ENCODE assay signal across 8 cellular contexts in genomic region chr14:63896278-63896720, GRCh38. TPM values are rescaled to one million over a fixed set of nuclear protein-coding genes. Genes with fewer than 3 reads are reported as not detected.
DNase-seq lines count a peak whose midpoint lies in the region; ATAC-seq and TF ChIP-seq lines count a peak whose summit lies in the region.

No MANE protein-coding gene starts in this region.

- no peak for TF ChIP-seq CTCF in PC-3 (conservative IDR thresholded peaks at IDR 0.05; ENCODE audit: low read depth, low read length)
- no peak for TF ChIP-seq CTCF in fibroblast of pulmonary artery (IDR thresholded peaks at IDR 0.05; ENCODE audit: low read length, missing control alignments)
- TF ChIP-seq CTCF in psoas muscle (IDR thresholded peaks at IDR 0.05) = no peak

- BruUV-seq in PC-3 (replicated peaks; lab: Mats Ljungman, UMichigan) = no TSS peak

- peak overlapping the region; percentile 55 for H2AFZ ChIP-seq in PC-3 (ENCODE audit: low read length)

- no peaks in the 10 kb centered on the region for H3F3A ChIP-seq in PC-3 (ENCODE audit: low read length, unreplicated experiment)

- 42 to 49% (median 49%) methylated on average over 4 of the region's 4 CpGs for WGBS in psoas muscle, 3 donors

- peaks cover 4% of the 10 kb centered on the region for H3K36me3 Mint-ChIP-seq in activated naive CD4-positive, alpha-beta T cell treated with anti-CD3 and anti-CD28 coated beads for 36 hours (ENCODE audit: low read depth)

- CTCF ChIA-PET in PC-3 (lab: Charles Lee) = no interaction called here
- CTCF ChIA-PET in activated naive CD4-positive, alpha-beta T cell treated with anti-CD3 and anti-CD28 coated beads for 36 hours (lab: Charles Lee) = interaction anchor here (0.6 kb wide), 1 partner anchor 27 kb away, joined by 4 read pairs; no protein-coding TSS in a partner anchor

- H3K9me3 ChIP-seq in PC-3 (ENCODE audit: low read length) (no peaks in the 10 kb centered on the region), psoas muscle (no peaks in the 10 kb centered on the region)

- no peaks in the 10 kb centered on the region for H4K20me1 ChIP-seq in PC-3 (ENCODE audit: low read length)

- H3K4me3 ChIP-seq in PC-3 (ENCODE audit: low read length) (no peak overlapping the region; the same call in 1 of the 2 replicates), fibroblast of pulmonary artery (replicated peaks; ENCODE audit: low read depth, low read length) (no peak overlapping the region), psoas muscle (no peak overlapping the region)

- no peak overlapping the region for H3K27ac ChIP-seq in PC-3 (ENCODE audit: low read length)
- peak overlapping the region; percentile 11 for H3K27ac ChIP-seq in psoas muscle

- no peaks in the 10 kb centered on the region for H3K79me2 ChIP-seq in PC-3 (ENCODE audit: low read length)

- H3K27me3 Mint-ChIP-seq in activated naive CD4-positive, alpha-beta T cell treated with anti-CD3 and anti-CD28 coated beads for 36 hours (ENCODE audit: low read depth) = no peaks in the 10 kb centered on the region

- peaks cover 9% of the 10 kb centered on the region; the same call in 1 of the 2 replicates for H3K4me1 ChIP-seq in PC-3 (ENCODE audit: insufficient read depth, low read length)
- H3K4me1 ChIP-seq in psoas muscle = peaks cover 50% of the 10 kb centered on the region

- no peaks in the 10 kb centered on the region for H3K9me2 ChIP-seq in PC-3 (replicated peaks; ENCODE audit: low read length)

- intact Hi-C loops in PC-3 (cut with micrococcal nuclease) (no loop called here), psoas muscle (cut with DNase I) (loop anchor here in 1 of 2 donors (5.0 kb wide), 1 partner anchor 44 kb away; the partner anchor contains the start of gene SYNE2)
- intact Hi-C loops in activated naive CD4-positive, alpha-beta T cell treated with anti-CD3 and anti-CD28 coated beads for 36 hours (cut with micrococcal nuclease) = no loop called here

- ATAC-seq in PC-3 = peak; percentile 91
- ATAC-seq in psoas muscle = peak in 3 of 4 donors; percentile 32 to 49 (median 34)
- no peak for ATAC-seq in HG03025 (IDR thresholded peaks at IDR 0.05; ENCODE audit: low FRiP score, unreplicated experiment)
- ATAC-seq in GM18505 (IDR thresholded peaks at IDR 0.05; ENCODE audit: unreplicated experiment) = no peak
- ATAC-seq in HG03139 (IDR thresholded peaks at IDR 0.05; ENCODE audit: unreplicated experiment) = no peak

- H3K4me3 Mint-ChIP-seq in activated naive CD4-positive, alpha-beta T cell treated with anti-CD3 and anti-CD28 coated beads for 36 hours = no peak overlapping the region

- no peaks in the 10 kb centered on the region for H3K27me3 ChIP-seq in PC-3 (ENCODE audit: low read length)
- H3K27me3 ChIP-seq in psoas muscle (ENCODE audit: insufficient read depth in 3 of 3, low read length in 2 of 3) = no peaks in the 10 kb centered on the region

- no peak for TF ChIP-seq POLR2A in GM18505 (IDR thresholded peaks at IDR 0.05; ENCODE audit: borderline replicate concordance, extremely low read depth, insufficient read depth, insufficient read length)

- DNase-seq in DMS53 (lab: John Stamatoyannopoulos, UW) (peak; percentile 52), PC-3 (peak; percentile 73), fibroblast of pulmonary artery (ENCODE audit: low read depth) (peak; percentile 99), psoas muscle (peak in 1 of 2 donors; percentile 37)
- no peak for DNase-seq in activated naive CD4-positive, alpha-beta T cell treated with anti-CD3 and anti-CD28 coated beads for 36 hours

- H3K9me3 Mint-ChIP-seq in activated naive CD4-positive, alpha-beta T cell treated with anti-CD3 and anti-CD28 coated beads for 36 hours = no peaks in the 10 kb centered on the region

- POLR2A ChIA-PET in PC-3 (lab: Charles Lee; ENCODE audit: unreplicated experiment) = no interaction called here

- H3K9ac ChIP-seq in PC-3 (ENCODE audit: low read length) = no peak overlapping the region

- H3K4me1 Mint-ChIP-seq in activated naive CD4-positive, alpha-beta T cell treated with anti-CD3 and anti-CD28 coated beads for 36 hours (ENCODE audit: low read depth) = peaks cover 18% of the 10 kb centered on the region

- no peak overlapping the region for H3K27ac Mint-ChIP-seq in activated naive CD4-positive, alpha-beta T cell treated with anti-CD3 and anti-CD28 coated beads for 36 hours

- H3K4me2 ChIP-seq in PC-3 (ENCODE audit: low read length) = peak overlapping the region; percentile 47

- H3K36me3 ChIP-seq in PC-3 (ENCODE audit: low read depth, low read length) (no peaks in the 10 kb centered on the region), psoas muscle (ENCODE audit: insufficient read depth in 1 of 2, low read depth in 1 of 2) (no peaks in the 10 kb centered on the region)

RNA-seq across cellular contexts. Expression of gene SYNE2, which starts 43.5 kb away (rescaled TPM):
- total RNA-seq in PC-3 (2014; rRNA removed) = 16.0 and 20.7 TPM in 2 replicates
- 100 to 1,000 TPM in 3 of 4 donors, 10 to 100 TPM in 1; 78.3 to 239 (median 152) TPM for total RNA-seq in psoas muscle
- 100 to 1,000 TPM in 2 of 3 donors, 10 to 100 TPM in 1; 23.0 to 188 (median 101) TPM for polyA plus RNA-seq in psoas muscle
- total RNA-seq in activated naive CD4-positive, alpha-beta T cell treated with anti-CD3 and anti-CD28 coated beads for 36 hours = 10 to 100 TPM; 22.1 to 22.3 TPM

Comparison
In these comparisons a context has a peak if more than half of its experiments do, and no peak if none do; other contexts are left out.
1. ATAC-seq: peak in PC-3 (single experiment) and psoas muscle (3 of 4); none in HG03025 (single experiment), GM18505 (single experiment) and HG03139 (single experiment).